16 cellular contexts compared by ENCODE assay signal in the genomic region with DNA sequence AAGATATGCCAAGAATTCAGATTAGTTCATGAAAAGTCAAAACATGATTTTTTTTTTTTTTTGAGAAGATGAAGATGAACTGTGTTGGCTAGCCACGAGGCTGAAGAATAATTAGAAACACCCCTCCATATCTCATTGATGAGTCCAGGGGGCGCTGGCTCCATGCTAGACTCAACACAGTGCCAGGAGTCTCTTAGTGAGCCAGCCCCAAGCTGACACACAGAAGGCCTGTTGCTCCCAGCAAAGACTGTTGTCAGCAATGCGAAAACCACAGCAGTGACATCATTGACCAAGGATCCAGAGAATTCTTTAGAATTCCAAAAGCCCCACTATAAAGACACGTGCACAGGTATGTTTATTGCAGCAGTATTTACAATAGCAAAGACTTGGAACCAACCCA.
DNase-seq lines count a peak whose midpoint lies in the region; ATAC-seq and TF ChIP-seq lines count a peak whose summit lies in the region.
"Had no signal": no experiment of that assay in that cellular context is flagged by ENCODE, and none has a peak within 500 bp of the region (broad histone marks: within the 10 kb centered on the region; RNA-seq: fewer than 3 reads in every experiment).

No MANE protein-coding gene starts in this region.

- no peaks in the 10 kb centered on the region for H3K36me3 Mint-ChIP-seq in WTC11

- no peak overlapping the region for H3K4me3 ChIP-seq in mesendoderm (ENCODE audit: low read length)
- H3K4me3 ChIP-seq: SK-N-MC, skin epidermis had no signal

- CTCF ChIA-PET in WTC11 (lab: Charles Lee): interaction anchor here (0.5 to 1.7 kb wide), 9 partner anchors 18 to 523 kb away, joined by 3 to 7 read pairs (median 4); no protein-coding TSS in a partner anchor

- DNase-seq in GM04504 (ENCODE audit: low read depth): peak; percentile 3
- peak; percentile 45 for DNase-seq in LoVo (ENCODE audit: low spot score)
- DNase-seq in WTC11 (ENCODE audit: low spot score): peak; percentile 33
- DNase-seq in mesendoderm: peak; percentile 86
- no peak for DNase-seq in NCI-H524 treated with DMSO at 0.1 percent for 48 hours (lab: John Stamatoyannopoulos, UW)
- DNase-seq in GM13977 (ENCODE audit: low spot score): no peak
- DNase-seq: activated CD4-positive, alpha-beta T cell treated with anti-CD3 and anti-CD28 coated beads for 1 hour; activated T-cell treated with anti-CD3 and anti-CD28 coated beads, Interleukin-2, amount 50 U/mL, for 4 hours; amygdala; effector CD4-positive, alpha-beta T cell; glutamatergic neuron; NCI-H446 had no signal

- no peak overlapping the region for H3K18ac ChIP-seq in mesendoderm (ENCODE audit: low read length)

- no peaks in the 10 kb centered on the region for H3K4me1 ChIP-seq in mesendoderm (ENCODE audit: control insufficient read depth, low read depth, low read length)

- H3K4me1 Mint-ChIP-seq in WTC11: peaks cover 4% of the 10 kb centered on the region
- H3K4me1 Mint-ChIP-seq: neural crest cell had no signal

- POLR2A ChIA-PET in WTC11 (lab: Charles Lee): no interaction called here

- H2AK5ac ChIP-seq in mesendoderm (ENCODE audit: low read length): no peak overlapping the region

- H3K23ac ChIP-seq in mesendoderm (ENCODE audit: low read length): no peak overlapping the region

- in situ Hi-C loops in GM13977 (cut with MboI; ENCODE audit: low pct_unique_long_range_greater_than_20kb, low sequenced_read_pairs, unreplicated experiment): no loop called here

- H2BK5ac ChIP-seq in mesendoderm (ENCODE audit: low read length): no peak overlapping the region

- no peak overlapping the region for H3K4me3 Mint-ChIP-seq in WTC11
- H3K4me3 Mint-ChIP-seq: activated T-cell treated with anti-CD3 and anti-CD28 coated beads, Interleukin-2, amount 50 U/mL, for 4 hours; neural crest cell had no signal

- H3K79me2 ChIP-seq in mesendoderm (ENCODE audit: control insufficient read depth, insufficient read depth, low read length): no peaks in the 10 kb centered on the region

- no peaks in the 10 kb centered on the region for H3K79me1 ChIP-seq in mesendoderm (ENCODE audit: low read length)

- ATAC-seq in WTC11 (peak; percentile 80), HG03521 (IDR thresholded peaks at IDR 0.05; ENCODE audit: unreplicated experiment) (no peak)
- ATAC-seq: activated T-cell treated with anti-CD3 and anti-CD28 coated beads, Interleukin-2, amount 50 U/mL, for 4 hours had no signal

- no peak overlapping the region for H3K9ac ChIP-seq in mesendoderm (ENCODE audit: low read length)

- no peak overlapping the region for H3K4me2 ChIP-seq in mesendoderm (ENCODE audit: low read length)

- H3K27me3 ChIP-seq in mesendoderm (ENCODE audit: insufficient read depth, low read length, poor library complexity): no peaks in the 10 kb centered on the region

- WGBS in mesendoderm (ENCODE audit: extremely low coverage, insufficient coverage, low lambda C conversion rate): no CpG with 5 or more reads among the region's 4 CpGs

- H3K36me3 ChIP-seq in mesendoderm (ENCODE audit: control insufficient read depth, insufficient read depth, low read length): no peaks in the 10 kb centered on the region

- no peak overlapping the region for H3K27ac ChIP-seq in mesendoderm (ENCODE audit: low read depth, low read length)
- H3K27ac ChIP-seq: SK-N-MC, skin epidermis had no signal

- H3K56ac ChIP-seq in mesendoderm (ENCODE audit: low read length): no peak overlapping the region

- H2BK120ac ChIP-seq in mesendoderm (ENCODE audit: low read depth, low read length): no peak overlapping the region

- no peak overlapping the region for H4K5ac ChIP-seq in mesendoderm (ENCODE audit: low read length)

- TF ChIP-seq CTCF in WTC11 (IDR thresholded peaks at IDR 0.05): no peak
- TF ChIP-seq CTCF in GM13977 (IDR thresholded peaks at IDR 0.05; ENCODE audit: extremely low read depth, insufficient read depth, missing control alignments): no peak

- no peaks in the 10 kb centered on the region for H3K9me3 Mint-ChIP-seq in WTC11
- H3K9me3 Mint-ChIP-seq: activated T-cell treated with anti-CD3 and anti-CD28 coated beads, Interleukin-2, amount 50 U/mL, for 4 hours had no signal

- H3K4ac ChIP-seq in mesendoderm (ENCODE audit: low read depth, low read length): no peak overlapping the region

- no peak overlapping the region for H2BK15ac ChIP-seq in mesendoderm (replicated peaks; ENCODE audit: low read depth)

- no peaks in the 10 kb centered on the region for H3K27me3 Mint-ChIP-seq in WTC11 (ENCODE audit: low read depth)

- H4K8ac ChIP-seq in mesendoderm (ENCODE audit: low read depth, low read length): no peak overlapping the region

- no peak overlapping the region for H3K27ac Mint-ChIP-seq in WTC11

TF ChIP-seq in WTC11, 78 proteins besides CTCF, POLR2A, EP300 and RAD21:
- no peak for TF ChIP-seq USF2 (CRISPR knock-in tag; IDR thresholded peaks at IDR 0.05)
- no peak for TF ChIP-seq TEAD4 (CRISPR knock-in tag; IDR thresholded peaks at IDR 0.05)
- no peak for TF ChIP-seq IRF2 (CRISPR knock-in tag; IDR thresholded peaks at IDR 0.05; ENCODE audit: borderline replicate concordance, low read depth)
- TF ChIP-seq NFYB (CRISPR knock-in tag; conservative IDR thresholded peaks at IDR 0.05; ENCODE audit: low read depth): no peak
- no peak for TF ChIP-seq MXD4 (CRISPR knock-in tag; IDR thresholded peaks at IDR 0.05; ENCODE audit: borderline replicate concordance)
- TF ChIP-seq CBFB (CRISPR knock-in tag; IDR thresholded peaks at IDR 0.05; ENCODE audit: low read depth): no peak
- no peak for TF ChIP-seq ZNF281 (CRISPR knock-in tag; IDR thresholded peaks at IDR 0.05)
- no peak for TF ChIP-seq ZNF396 (CRISPR knock-in tag; IDR thresholded peaks at IDR 0.05; ENCODE audit: borderline replicate concordance)
- no peak for TF ChIP-seq ZNF317 (CRISPR knock-in tag; IDR thresholded peaks at IDR 0.05; ENCODE audit: borderline replicate concordance, low read depth)
- TF ChIP-seq SMAD3 (CRISPR knock-in tag; IDR thresholded peaks at IDR 0.05; ENCODE audit: borderline replicate concordance): no peak
- TF ChIP-seq NFE2L1 (CRISPR knock-in tag; IDR thresholded peaks at IDR 0.05): no peak
- TF ChIP-seq TEAD1 (CRISPR knock-in tag; IDR thresholded peaks at IDR 0.05): no peak
- no peak for TF ChIP-seq ZSCAN18 (CRISPR knock-in tag; IDR thresholded peaks at IDR 0.05)
- no peak for TF ChIP-seq ETV6 (CRISPR knock-in tag; IDR thresholded peaks at IDR 0.05)
- TF ChIP-seq SOX15 (CRISPR knock-in tag; IDR thresholded peaks at IDR 0.05): no peak

Comparison
In these comparisons a context has a peak if more than half of its experiments do, and no peak if none do; other contexts are left out.
1. DNase-seq: peak in GM04504 (single experiment), LoVo (single experiment), WTC11 (single experiment) and mesendoderm (single experiment); none in NCI-H524 treated with DMSO at 0.1 percent for 48 hours (single experiment) and GM13977 (single experiment).